In genomic region chr1:7953850-7954609, GRCh38 we compare ENCODE assay signal across 8 cellular contexts.
DNase-seq lines count a peak whose midpoint lies in the region; ATAC-seq lines count a peak whose summit lies in the region.

No MANE protein-coding gene starts in this region.

- H3K4me2 ChIP-seq in BLaER1 treated with 17β-estradiol and CSF1 and Interleukin-3, amounts not matched to agents 10 nM and 100 nM = peak overlapping the region; percentile 46 to 72 (median 62)

- H3K4me3 Mint-ChIP-seq in stimulated activated effector memory CD8-positive, alpha-beta T cell treated with anti-CD3 and anti-CD28 coated beads, Interleukin-12 subunit alpha, Interleukin-12 subunit beta, amount 100 ng/mL, for 72 hours = peak overlapping the region; percentile 86

- peaks cover 7 to 13% (median 10%) of the 10 kb centered on the region in 10 experiments; a peak in 17 of 20 replicates for H3K4me1 ChIP-seq in BLaER1 treated with 17β-estradiol and CSF1 and Interleukin-3, amounts not matched to agents 10 nM and 100 nM
- H3K4me1 ChIP-seq in mucosa of rectum (ENCODE audit: control insufficient read depth in 2 of 2, insufficient read depth in 2 of 2, low read length in 2 of 2) = peaks cover 3 to 4% of the 10 kb centered on the region in 2 donors

- no peak overlapping the region for H3K27ac ChIP-seq in BLaER1 treated with 17β-estradiol and CSF1 and Interleukin-3, amounts not matched to agents 10 nM and 100 nM
- peak overlapping the region; percentile 80 to 91 for H3K27ac ChIP-seq in mucosa of rectum (ENCODE audit: low read depth in 2 of 2, low read length in 2 of 2)

- peaks cover 22 to 33% (median 28%) of the 10 kb centered on the region in 11 experiments for H3K27me3 ChIP-seq in BLaER1 treated with 17β-estradiol and CSF1 and Interleukin-3, amounts not matched to agents 10 nM and 100 nM
- no peaks in the 10 kb centered on the region for H3K27me3 ChIP-seq in mucosa of rectum (ENCODE audit: control insufficient read depth in 2 of 2, insufficient read depth in 2 of 2, low read length in 2 of 2)

- H3K9me3 Mint-ChIP-seq in stimulated activated effector memory CD8-positive, alpha-beta T cell treated with anti-CD3 and anti-CD28 coated beads, Interleukin-12 subunit alpha, Interleukin-12 subunit beta, amount 100 ng/mL, for 72 hours = no peaks in the 10 kb centered on the region

- H3K9me3 ChIP-seq in BLaER1 treated with 17β-estradiol and CSF1 and Interleukin-3, amounts not matched to agents 10 nM and 100 nM (replicated peaks in 1 of 11) = peaks cover 10 to 24% (median 19%) of the 10 kb centered on the region in 11 experiments
- H3K9me3 ChIP-seq in mucosa of rectum (ENCODE audit: control insufficient read depth in 2 of 2, low read length in 2 of 2) = no peaks in the 10 kb centered on the region

- no peaks in the 10 kb centered on the region for H3K36me3 ChIP-seq in BLaER1 treated with 17β-estradiol and CSF1 and Interleukin-3, amounts not matched to agents 10 nM and 100 nM
- no peaks in the 10 kb centered on the region for H3K36me3 ChIP-seq in mucosa of rectum (ENCODE audit: control insufficient read depth in 2 of 2, insufficient read depth in 2 of 2, low read length in 2 of 2)

- no peak overlapping the region for H3K9ac ChIP-seq in BLaER1 treated with 17β-estradiol and CSF1 and Interleukin-3, amounts not matched to agents 10 nM and 100 nM
- H3K9ac ChIP-seq in mucosa of rectum (ENCODE audit: low read depth in 1 of 2, low read length in 2 of 2) = peak overlapping the region; percentile 76 to 79

- DNase-seq in GM19240 (ENCODE audit: insufficient read length, low spot score) (peak; percentile 85), NOMO-1 (lab: John Stamatoyannopoulos, UW; ENCODE audit: unreplicated experiment in 2 of 2) (peak; percentile 93 to 97), epidermal melanocyte (ENCODE audit: insufficient read length, low spot score) (peak; percentile 76)
- peak; percentile 93 for DNase-seq in activated CD8-positive, alpha-beta memory T cell treated with anti-CD3 and anti-CD28 coated beads, Interleukin-2, amount 50 U/mL, for 48 hours
- peak; percentile 86 to 96 for DNase-seq in stimulated activated effector memory CD8-positive, alpha-beta T cell treated with anti-CD3 and anti-CD28 coated beads, Interleukin-12 subunit alpha, Interleukin-12 subunit beta, amount 100 ng/mL, for 72 hours (ENCODE audit: low spot score in 2 of 2)

- H3K36me3 Mint-ChIP-seq in stimulated activated effector memory CD8-positive, alpha-beta T cell treated with anti-CD3 and anti-CD28 coated beads, Interleukin-12 subunit alpha, Interleukin-12 subunit beta, amount 100 ng/mL, for 72 hours = peaks cover 18% of the 10 kb centered on the region

- ATAC-seq in HG03469 (IDR thresholded peaks at IDR 0.05; ENCODE audit: unreplicated experiment) = peak; percentile 81
- peak; percentile 89 for ATAC-seq in stimulated activated effector memory CD8-positive, alpha-beta T cell treated with anti-CD3 and anti-CD28 coated beads, Interleukin-12 subunit alpha, Interleukin-12 subunit beta, amount 100 ng/mL, for 72 hours

- H3K27ac Mint-ChIP-seq in stimulated activated effector memory CD8-positive, alpha-beta T cell treated with anti-CD3 and anti-CD28 coated beads, Interleukin-12 subunit alpha, Interleukin-12 subunit beta, amount 100 ng/mL, for 72 hours = peak overlapping the region; percentile 97

- peak overlapping the region; percentile 15 to 61 (median 35); a peak in 17 of 20 replicates for H3K4me3 ChIP-seq in BLaER1 treated with 17β-estradiol and CSF1 and Interleukin-3, amounts not matched to agents 10 nM and 100 nM
- peak overlapping the region; percentile 68 to 88 for H3K4me3 ChIP-seq in mucosa of rectum (ENCODE audit: low read length in 2 of 2)

- peaks cover 61% of the 10 kb centered on the region for H3K4me1 Mint-ChIP-seq in stimulated activated effector memory CD8-positive, alpha-beta T cell treated with anti-CD3 and anti-CD28 coated beads, Interleukin-12 subunit alpha, Interleukin-12 subunit beta, amount 100 ng/mL, for 72 hours

- H4K20me1 ChIP-seq in BLaER1 treated with 17β-estradiol and CSF1 and Interleukin-3, amounts not matched to agents 10 nM and 100 nM = no peaks in the 10 kb centered on the region

Comparison
In these comparisons a context has a peak if more than half of its experiments do, and no peak if none do; other contexts are left out.
1. H3K27ac ChIP-seq: peak in mucosa of rectum (2 of 2); none in BLaER1 treated with 17β-estradiol and CSF1 and Interleukin-3, amounts not matched to agents 10 nM and 100 nM (0 of 11).
2. H3K9ac ChIP-seq: peak in mucosa of rectum (2 of 2); none in BLaER1 treated with 17β-estradiol and CSF1 and Interleukin-3, amounts not matched to agents 10 nM and 100 nM (0 of 11).
3. Peak in every context shown above with its lines, with median percentiles within 50 percentile points of each other: DNase-seq.